ENCODE assay signal across 1 cellular context in the genomic region with DNA sequence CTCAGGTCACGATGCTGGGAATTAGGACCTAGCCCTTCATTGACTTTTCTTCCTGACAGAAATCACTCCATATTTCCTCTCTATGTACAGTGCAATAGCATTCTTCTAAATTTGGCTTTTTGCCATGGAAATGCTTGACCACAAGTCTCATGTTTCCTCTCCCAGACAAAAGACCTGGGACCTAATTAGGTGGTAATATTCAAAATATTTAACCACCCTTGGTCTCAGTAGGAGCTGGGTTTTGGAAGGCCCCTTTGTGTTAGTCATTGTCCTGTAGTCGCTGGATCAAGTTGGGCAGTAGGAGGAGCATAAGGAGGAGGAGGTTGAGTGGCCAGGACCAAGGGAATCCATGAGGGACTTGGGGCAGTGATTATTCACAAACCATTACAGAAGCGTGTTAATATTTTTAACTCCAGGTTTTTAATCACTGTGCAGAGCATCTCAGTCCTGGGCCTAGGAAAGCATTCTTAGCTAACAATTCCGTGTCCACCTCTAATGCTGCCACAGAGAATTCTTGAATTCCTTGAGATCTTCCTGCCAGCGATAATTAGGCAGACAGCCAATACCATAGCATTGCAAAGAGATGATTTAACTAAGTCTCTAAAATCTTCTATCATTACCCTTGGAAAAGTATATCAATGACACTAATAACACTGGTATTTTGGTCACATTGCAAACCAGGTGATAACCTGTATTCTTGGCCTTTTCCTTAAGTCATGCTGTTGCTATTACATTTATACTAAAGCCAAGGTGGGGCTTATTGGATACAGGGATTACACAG.
TF ChIP-seq lines count a peak whose summit lies in the region.

No MANE protein-coding gene starts in this region.

TF ChIP-seq in endothelial cell of umbilical vein, 7 proteins besides CTCF, POLR2A, EP300 and RAD21:
- TF ChIP-seq EZH2 (IDR thresholded peaks at IDR 0.05; ENCODE audit: borderline replicate concordance, low read depth, low read length, severe bottlenecking) (no peak), GATA2 (IDR thresholded peaks at IDR 0.05; ENCODE audit: insufficient read depth, insufficient read length, low read depth, low read length) (no peak), JUN (IDR thresholded peaks at IDR 0.05; ENCODE audit: borderline replicate concordance, insufficient read depth, insufficient read length, low read depth) (no peak), MYC (IDR thresholded peaks at IDR 0.05; ENCODE audit: low read depth, low read length) (no peak), FOS (IDR thresholded peaks at IDR 0.05; ENCODE audit: borderline replicate concordance, insufficient read depth, low read length) (no peak), MAX (IDR thresholded peaks at IDR 0.05; ENCODE audit: insufficient read depth, insufficient read length) (no peak)
